8 cellular contexts compared by ENCODE assay signal in the genomic region with DNA sequence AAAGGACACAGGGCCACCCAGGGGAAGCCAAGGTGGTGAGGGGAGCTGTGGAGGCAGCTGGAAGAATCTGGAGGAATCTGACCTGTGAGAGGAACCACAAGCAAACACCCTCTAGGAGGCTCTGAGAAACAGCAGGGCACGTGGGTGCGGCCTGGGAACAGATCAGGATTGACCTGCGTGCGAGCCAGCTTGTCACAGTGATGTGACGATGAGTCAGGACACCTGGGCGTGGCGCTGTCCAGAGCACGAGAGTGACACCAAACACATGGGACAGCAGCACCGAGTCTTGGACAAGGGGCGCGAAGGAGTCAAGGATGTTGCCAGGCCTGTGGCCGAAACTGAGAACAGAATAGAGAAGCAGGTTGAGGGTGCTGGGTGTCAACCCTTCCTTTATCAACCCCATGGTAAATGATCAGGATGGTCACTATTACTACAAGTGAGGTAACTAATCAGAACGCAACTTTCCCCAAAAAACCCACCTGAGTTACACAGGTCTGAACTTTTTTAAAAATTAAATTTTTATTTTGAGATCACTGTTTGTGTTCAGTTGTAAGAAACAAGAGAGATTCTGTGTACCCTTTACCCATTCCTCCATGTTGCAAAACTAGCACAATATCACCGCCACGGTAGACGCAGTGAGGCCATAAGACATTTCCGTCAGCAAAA. TPM values are rescaled to one million over a fixed set of nuclear protein-coding genes. Genes with fewer than 3 reads are reported as not detected.
DNase-seq lines count a peak whose midpoint lies in the region; ATAC-seq and TF ChIP-seq lines count a peak whose summit lies in the region.

No MANE protein-coding gene starts in this region.

- no peaks in the 10 kb centered on the region for H3K9me3 ChIP-seq in T-helper 17 cell (ENCODE audit: control insufficient read depth, low read length, poor library complexity, severe bottlenecking)
- no peaks in the 10 kb centered on the region for H3K9me3 ChIP-seq in mucosa of stomach (ENCODE audit: control insufficient read depth, low read length)

- H3K27ac Mint-ChIP-seq in T-helper 17 cell = peak overlapping the region; percentile 91

- H3K4me1 Mint-ChIP-seq in T-helper 17 cell = peaks cover 23% of the 10 kb centered on the region

- no peaks in the 10 kb centered on the region for H3K27me3 ChIP-seq in GM06990 (replicated peaks; ENCODE audit: control insufficient read depth, insufficient read depth, low read length)
- H3K27me3 ChIP-seq in mucosa of stomach (ENCODE audit: control insufficient read depth, insufficient read depth, low read length) = peaks cover under 1% of the 10 kb centered on the region

- peaks cover 10% of the 10 kb centered on the region for H3K27me3 Mint-ChIP-seq in T-helper 17 cell

- H3K27ac ChIP-seq in urinary bladder (ENCODE audit: low read depth) = peak overlapping the region; percentile 98

- DNase-seq in GM06990 (ENCODE audit: extremely low read depth, insufficient read length) (peak; percentile 85), T-helper 17 cell (no peak), epithelial cell of esophagus (ENCODE audit: low read depth) (peak; percentile 55)
- no peak for DNase-seq in activated effector memory CD4-positive, alpha-beta T cell treated with anti-CD3 and anti-CD28 coated beads, Interleukin-2, amount 50 U/mL, for 16 hours

- H3K36me3 Mint-ChIP-seq in T-helper 17 cell (ENCODE audit: low read depth) = peaks cover 8% of the 10 kb centered on the region

- peak overlapping the region; percentile 93 for H3K4me3 Mint-ChIP-seq in T-helper 17 cell

- TF ChIP-seq CTCF in GM06990 (IDR thresholded peaks at IDR 0.05; ENCODE audit: insufficient read depth, low read length, poor library complexity, severe bottlenecking) (peak; percentile 38), epithelial cell of esophagus (IDR thresholded peaks at IDR 0.05; ENCODE audit: insufficient read depth, low read depth, low read length, missing control alignments) (peak; percentile 16)

- 53% methylated on average over 17 of the region's 17 CpGs for whole genome bisulfite sequencing in urinary bladder

- peak; percentile 56 for ATAC-seq in GM19468 (IDR thresholded peaks at IDR 0.05; ENCODE audit: extremely low read depth, unreplicated experiment)
- ATAC-seq in HG03521 (IDR thresholded peaks at IDR 0.05; ENCODE audit: unreplicated experiment) = peak; percentile 42
- no peak for ATAC-seq in T-helper 17 cell

- H3K4me3 ChIP-seq in GM06990 (replicated peaks; ENCODE audit: low read depth, low read length) (peak overlapping the region; percentile 66), epithelial cell of esophagus (ENCODE audit: low read length) (peak overlapping the region; percentile 69), mucosa of stomach (ENCODE audit: low read length) (peak overlapping the region; percentile 68), urinary bladder (ENCODE audit: low read depth, low read length) (peak overlapping the region; percentile 72)

- 0 out of 2 replicates have a peak, but pooled peaks cover 2% of the 10 kb centered on the region for H3K36me3 ChIP-seq in GM06990 (ENCODE audit: control insufficient read depth, insufficient read depth, low read length)
- H3K36me3 ChIP-seq in mucosa of stomach (ENCODE audit: control insufficient read depth, insufficient read depth, low read length) = no peaks in the 10 kb centered on the region
- H3K36me3 ChIP-seq in urinary bladder (ENCODE audit: insufficient read depth) = no peaks in the 10 kb centered on the region

- peak overlapping the region; percentile 85 for H3K9ac ChIP-seq in mucosa of stomach (ENCODE audit: low read length)

- H3K4me1 ChIP-seq in mucosa of stomach (ENCODE audit: control insufficient read depth, insufficient read depth, low read length) (peaks cover 31% of the 10 kb centered on the region), urinary bladder (ENCODE audit: insufficient read depth) (no peaks in the 10 kb centered on the region)

RNA-seq across cellular contexts. Expression of gene SFT2D3, which starts 0.6 kb away (rescaled TPM):
- total RNA-seq in T-helper 17 cell (1 to 10 TPM; 5.9 to 6.0 TPM), urinary bladder (7.2 TPM)
- polyA plus RNA-seq in urinary bladder = 5.5 TPM

RNA-seq across cellular contexts. Expression of gene LIMS2, which starts 25.3 kb away (rescaled TPM):
- total RNA-seq in T-helper 17 cell (1 to 10 TPM; 2.9 to 7.7 TPM), urinary bladder (18.7 TPM)
- polyA plus RNA-seq in urinary bladder = 346 TPM

RNA-seq across cellular contexts. Expression of gene GPR17, which starts 54.7 kb away (rescaled TPM):
- total RNA-seq in T-helper 17 cell = not detected
- 0.11 TPM for total RNA-seq in urinary bladder
- polyA plus RNA-seq in urinary bladder = 0.47 TPM

Comparison
In these comparisons a context has a peak if more than half of its experiments do, and no peak if none do; other contexts are left out.
1. DNase-seq: peak in GM06990 (single experiment) and epithelial cell of esophagus (single experiment); none in T-helper 17 cell (0 of 3) and activated effector memory CD4-positive, alpha-beta T cell treated with anti-CD3 and anti-CD28 coated beads, Interleukin-2, amount 50 U/mL, for 16 hours (single experiment).
2. Peak in every context shown above with its lines, with median percentiles within 50 percentile points of each other: H3K4me3 ChIP-seq.